Comparison of ENCODE assay signal across 14 cellular contexts in the genomic region with DNA sequence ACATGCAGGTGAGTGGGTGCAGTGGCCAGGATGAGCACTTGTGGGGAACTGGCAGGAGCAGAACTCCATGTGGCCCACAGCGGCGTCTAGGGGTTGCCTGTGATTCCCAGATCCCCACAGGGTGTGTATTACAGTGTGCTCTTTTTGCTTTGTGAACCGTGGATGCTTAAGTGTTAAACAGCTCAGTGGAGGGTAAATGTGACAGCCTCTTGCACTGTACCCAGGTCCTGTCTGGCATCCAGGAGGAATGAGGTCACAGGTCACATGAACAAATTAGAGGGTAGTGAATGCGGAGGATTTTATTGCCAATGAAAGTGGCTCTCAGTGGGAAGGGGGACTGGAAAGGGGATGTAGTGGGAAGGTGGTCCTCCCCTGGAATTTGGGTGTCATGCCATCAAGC.
DNase-seq lines count a peak whose midpoint lies in the region; ATAC-seq and TF ChIP-seq lines count a peak whose summit lies in the region.
"Had no signal": no experiment of that assay in that cellular context is flagged by ENCODE, and none has a peak within 500 bp of the region (broad histone marks: within the 10 kb centered on the region; RNA-seq: fewer than 3 reads in every experiment).

No MANE protein-coding gene starts in this region.

- H2AK5ac ChIP-seq in mesenchymal stem cell (ENCODE audit: low read length, severe bottlenecking), result no peak overlapping the region

- H3K14ac ChIP-seq in mesenchymal stem cell (ENCODE audit: low read length in 2 of 2), result no peak overlapping the region

- H3K4me1 Mint-ChIP-seq in progenitor cell of endocrine pancreas (ENCODE audit: low read depth), result peaks cover 5% of the 10 kb centered on the region
- H3K4me1 Mint-ChIP-seq: CD4-positive, alpha-beta memory T cell had no signal

- no peak overlapping the region for H3K23ac ChIP-seq in mesenchymal stem cell (ENCODE audit: low read length in 2 of 2)

- 96% methylated on average over 4 of the region's 4 CpGs for WGBS in mesenchymal stem cell

- H3K4me2 ChIP-seq in mesenchymal stem cell (ENCODE audit: low read length, poor library complexity, severe bottlenecking), result no peak overlapping the region
- H3K4me2 ChIP-seq: A549 had no signal

- no peaks in the 10 kb centered on the region for H3K79me1 ChIP-seq in mesenchymal stem cell (replicated peaks; ENCODE audit: low read length, poor library complexity, severe bottlenecking)

- H3K27me3 ChIP-seq in Panc1 (ENCODE audit: control insufficient read depth, insufficient read depth, low read length), result no peaks in the 10 kb centered on the region
- no peaks in the 10 kb centered on the region for H3K27me3 ChIP-seq in mesenchymal stem cell (ENCODE audit: control insufficient read depth in 1 of 2, insufficient read depth in 1 of 2, low read length in 2 of 2)
- no peaks in the 10 kb centered on the region for H3K27me3 ChIP-seq in upper lobe of right lung
- H3K27me3 ChIP-seq: BE2C had no signal

- H4K91ac ChIP-seq in mesenchymal stem cell (ENCODE audit: low read length), result peak overlapping the region; percentile 64

- no peaks in the 10 kb centered on the region for H3K9me3 ChIP-seq in HEK293 (ENCODE audit: control insufficient read depth, insufficient read depth, low read depth, low read length)
- H3K9me3 ChIP-seq in Panc1 (ENCODE audit: control insufficient read depth, insufficient read depth, low read depth, low read length), result no peaks in the 10 kb centered on the region
- H3K9me3 ChIP-seq in mesenchymal stem cell (ENCODE audit: control insufficient read depth, low read length), result no peaks in the 10 kb centered on the region
- H3K9me3 ChIP-seq in upper lobe of right lung, result no peaks in the 10 kb centered on the region
- H3K9me3 ChIP-seq: A549, BE2C had no signal

- H3K4me3 ChIP-seq in HEK293 (ENCODE audit: low read depth, low read length), result no peak overlapping the region
- H3K4me3 ChIP-seq in Panc1 (ENCODE audit: low read depth in 2 of 2, low read length in 2 of 2), result no peak overlapping the region
- H3K4me3 ChIP-seq in mesenchymal stem cell (ENCODE audit: insufficient read depth in 1 of 2, low read depth in 1 of 2, low read length in 2 of 2), result no peak overlapping the region
- H3K4me3 ChIP-seq in upper lobe of right lung, result no peak overlapping the region
- H3K4me3 ChIP-seq: A549, GM23248 had no signal

- no peak for DNase-seq in Panc1 (ENCODE audit: low read depth, low spot score)
- DNase-seq in mesenchymal stem cell, result no peak
- DNase-seq in upper lobe of right lung, result no peak
- no peak for DNase-seq in NCI-H2107 treated with DMSO at 0.1 percent for 48 hours (lab: John Stamatoyannopoulos, UW; ENCODE audit: unreplicated experiment)
- DNase-seq in stimulated activated CD8-positive, alpha-beta memory T cell treated with anti-CD3 and anti-CD28 coated beads, Interleukin-4, amount 100 ng/mL, for 48 hours, result no peak
- no peak for DNase-seq in progenitor cell of endocrine pancreas (ENCODE audit: low spot score, unreplicated experiment)
- DNase-seq: BE2C; CD4-positive, alpha-beta memory T cell; DMS79; GM23248; H7 had no signal

- H3K9ac ChIP-seq in mesenchymal stem cell (ENCODE audit: low read length), result no peak overlapping the region
- H3K9ac ChIP-seq: GM23248 had no signal

- H3K27ac ChIP-seq in HEK293 (ENCODE audit: extremely low read depth, low read depth, low read length), result no peak overlapping the region
- peak overlapping the region; percentile 29; the same call in 1 of the 2 replicates for H3K27ac ChIP-seq in Panc1 (ENCODE audit: low read length)
- no peak overlapping the region for H3K27ac ChIP-seq in mesenchymal stem cell (ENCODE audit: low read length, poor library complexity, severe bottlenecking)
- H3K27ac ChIP-seq in upper lobe of right lung, result no peak overlapping the region
- H3K27ac ChIP-seq: A549, C4-2B, GM23248 had no signal

- in situ Hi-C loops in Panc1 (cut with HindIII; ENCODE audit: low pct_unique_long_range_greater_than_20kb, low sequenced_read_pairs), result no loop called here

- H3K4me1 ChIP-seq in HEK293 (ENCODE audit: control insufficient read depth, insufficient read depth, low read length), result no peaks in the 10 kb centered on the region; the same call in 1 of the 2 replicates
- peaks cover 4% of the 10 kb centered on the region; the same call in 1 of the 2 replicates for H3K4me1 ChIP-seq in Panc1 (ENCODE audit: control insufficient read depth, insufficient read depth, low read length)
- H3K4me1 ChIP-seq in mesenchymal stem cell (ENCODE audit: control insufficient read depth, insufficient read depth, low read depth, low read length), result no peaks in the 10 kb centered on the region
- no peaks in the 10 kb centered on the region for H3K4me1 ChIP-seq in upper lobe of right lung
- H3K4me1 ChIP-seq: A549, BE2C had no signal

- H2BK5ac ChIP-seq in mesenchymal stem cell (ENCODE audit: low read depth, low read length, poor library complexity, severe bottlenecking), result no peak overlapping the region

- peak overlapping the region; percentile 55 for H2BK120ac ChIP-seq in mesenchymal stem cell (ENCODE audit: low read depth, low read length)

- peak overlapping the region; percentile 27 for H4K8ac ChIP-seq in mesenchymal stem cell (ENCODE audit: low read length)

- no peaks in the 10 kb centered on the region for H3K36me3 ChIP-seq in HEK293 (ENCODE audit: control insufficient read depth in 2 of 2, insufficient read depth in 1 of 2, low read length in 2 of 2)
- H3K36me3 ChIP-seq in Panc1 (ENCODE audit: control insufficient read depth, insufficient read depth, low read length), result no peaks in the 10 kb centered on the region
- no peaks in the 10 kb centered on the region for H3K36me3 ChIP-seq in mesenchymal stem cell (ENCODE audit: control insufficient read depth in 1 of 2, insufficient read depth in 2 of 2, low read depth in 1 of 2, low read length in 2 of 2)
- no peaks in the 10 kb centered on the region for H3K36me3 ChIP-seq in upper lobe of right lung
- H3K36me3 ChIP-seq: BE2C had no signal

- no peak overlapping the region for H3K27ac Mint-ChIP-seq in progenitor cell of endocrine pancreas
- H3K27ac Mint-ChIP-seq: CD4-positive, alpha-beta memory T cell had no signal

- peak overlapping the region; percentile 59 to 81 for H3K18ac ChIP-seq in mesenchymal stem cell (ENCODE audit: low read depth in 1 of 2, low read length in 2 of 2)

- peaks cover 10% of the 10 kb centered on the region for H3K9me3 Mint-ChIP-seq in progenitor cell of endocrine pancreas (ENCODE audit: low read depth)

- H2BK15ac ChIP-seq in mesenchymal stem cell (ENCODE audit: low read depth, poor library complexity, severe bottlenecking), result peak overlapping the region; percentile 60

- intact Hi-C loops in Panc1 (cut with micrococcal nuclease; ENCODE audit: unreplicated experiment) (no loop called here), upper lobe of right lung (cut with DNase I) (no loop called here)

- POLR2A ChIA-PET in HEK293 (lab: Yijun Ruan, JAX), result no interaction called here
- POLR2A ChIA-PET in Panc1 (lab: Charles Lee), result interaction anchor here (0.6 kb wide), 1 partner anchor 32 kb away, joined by 6 read pairs; no protein-coding TSS in a partner anchor

- no peak overlapping the region for H3K4me3 Mint-ChIP-seq in progenitor cell of endocrine pancreas (ENCODE audit: low read depth)
- H3K4me3 Mint-ChIP-seq: CD4-positive, alpha-beta memory T cell had no signal

- peak overlapping the region; percentile 30 to 47 for H3K4ac ChIP-seq in mesenchymal stem cell (ENCODE audit: low read depth in 1 of 2, low read length in 2 of 2)

- H3K27me3 Mint-ChIP-seq in progenitor cell of endocrine pancreas, result no peaks in the 10 kb centered on the region

- TF ChIP-seq CTCF in HEK293 (tag by site-specific recombination; IDR thresholded peaks at IDR 0.05) (no peak), Panc1 (IDR thresholded peaks at IDR 0.05) (no peak), upper lobe of right lung (IDR thresholded peaks at IDR 0.05) (no peak), progenitor cell of endocrine pancreas (IDR thresholded peaks at IDR 0.05; ENCODE audit: unreplicated experiment) (no peak)

- H3K36me3 Mint-ChIP-seq in progenitor cell of endocrine pancreas (ENCODE audit: insufficient read depth), result no peaks in the 10 kb centered on the region
- H3K36me3 Mint-ChIP-seq: CD4-positive, alpha-beta memory T cell had no signal

- CTCF ChIA-PET in HEK293 (lab: Yijun Ruan, JAX), result interaction anchor here (0.6 kb wide), 1 partner anchor 389 kb away, joined by 4 read pairs; no protein-coding TSS in a partner anchor
- CTCF ChIA-PET in Panc1 (lab: Charles Lee), result interaction anchor here (0.6 kb wide), 1 partner anchor 72 kb away, joined by 3 read pairs; no protein-coding TSS in a partner anchor

- ATAC-seq in Panc1 (no peak), upper lobe of right lung (peak; percentile 35)
- ATAC-seq: A549 had no signal

- no TSS peak for BruUV-seq in Panc1 (replicated peaks; lab: Mats Ljungman, UMichigan)

- H2BK12ac ChIP-seq in mesenchymal stem cell (ENCODE audit: low read length in 2 of 2), result peak overlapping the region; percentile 61 to 72

- no peak overlapping the region for H2AFZ ChIP-seq in mesenchymal stem cell (ENCODE audit: low read depth, low read length)
- H2AFZ ChIP-seq: GM23248 had no signal

TF ChIP-seq in HEK293, 187 proteins besides CTCF, POLR2A, EP300 and RAD21:
- TF ChIP-seq MZF1 (tag by site-specific recombination; IDR thresholded peaks at IDR 0.05; ENCODE audit: borderline replicate concordance) (peak; percentile 62; the same call in 1 of the 2 replicates), ZFHX2 (tag by site-specific recombination; conservative IDR thresholded peaks at IDR 0.05) (peak; percentile 43), ZNF311 (tag by site-specific recombination; IDR thresholded peaks at IDR 0.05; ENCODE audit: borderline replicate concordance) (no peak), ZIC2 (tag by site-specific recombination; IDR thresholded peaks at IDR 0.05) (peak; percentile 61), FEZF1 (tag by site-specific recombination; IDR thresholded peaks at IDR 0.05) (0 out of 2 replicates have a peak, but pooled peaks have one; percentile 11)
